ENCODE assay signal across 12 cellular contexts in genomic region chr10:71714055-71714454, GRCh38. TPM values are rescaled to one million over a fixed set of nuclear protein-coding genes. Genes with fewer than 3 reads are reported as not detected.
DNase-seq lines count a peak whose midpoint lies in the region; ATAC-seq, FAIRE-seq and TF ChIP-seq lines count a peak whose summit lies in the region.
"Had no signal": no experiment of that assay in that cellular context is flagged by ENCODE, and none has a peak within 500 bp of the region (broad histone marks: within the 10 kb centered on the region; RNA-seq: fewer than 3 reads in every experiment).

No MANE protein-coding gene starts in this region.

- no peak for TF ChIP-seq CTCF in PC-9 (conservative IDR thresholded peaks at IDR 0.05)
- no peak for TF ChIP-seq CTCF in pancreas (IDR thresholded peaks at IDR 0.05)

- 76 to 87% methylated on average over 3 of the region's 3 CpGs for WGBS in pancreas, 2 donors

- peaks cover 84 to 100% (median 90%) of the 10 kb centered on the region in 10 experiments for H3K4me1 ChIP-seq in BLaER1 treated with 17β-estradiol and CSF1 and Interleukin-3, amounts not matched to agents 10 nM and 100 nM
- H3K4me1 ChIP-seq in PC-9 (replicated peaks; ENCODE audit: insufficient read depth) (peaks cover 18% of the 10 kb centered on the region), pancreas (peaks cover 0 to 11% (median 9%) of the 10 kb centered on the region in 3 donors)

- POLR2A ChIA-PET in PC-9 (lab: Charles Lee; ENCODE audit: unreplicated experiment) = interaction anchor here (0.6 to 0.7 kb wide), 2 partner anchors 53 to 127 kb away, joined by 3 to 6 read pairs; no protein-coding TSS in a partner anchor

- DNase-seq in PC-9 (no peak), epithelial cell of prostate (ENCODE audit: low read depth, low spot score) (no peak), pancreas (no peak), NCI-H128 (lab: John Stamatoyannopoulos, UW; ENCODE audit: unreplicated experiment) (no peak), sciatic nerve (ENCODE audit: low spot score) (no peak), KG1 (lab: John Stamatoyannopoulos, UW) (no peak)
- DNase-seq: midbrain had no signal

- ATAC-seq in pancreas (no peak), sciatic nerve (no peak), HG03175 (IDR thresholded peaks at IDR 0.05; ENCODE audit: unreplicated experiment) (no peak)

- no TSS peak for BruUV-seq in PC-9 (replicated peaks; lab: Mats Ljungman, UMichigan)

- peak overlapping the region; percentile 72 to 89 (median 84) for H3K9ac ChIP-seq in BLaER1 treated with 17β-estradiol and CSF1 and Interleukin-3, amounts not matched to agents 10 nM and 100 nM

- peaks cover 6% of the 10 kb centered on the region; the same call in 1 of the 2 replicates for H3F3A ChIP-seq in PC-9 (ENCODE audit: insufficient read depth, low read depth)

- H3K27ac ChIP-seq in BLaER1 treated with 17β-estradiol and CSF1 and Interleukin-3, amounts not matched to agents 10 nM and 100 nM = peak overlapping the region; percentile 88 to 99 (median 94)
- H3K27ac ChIP-seq in PC-9 = peak overlapping the region; percentile 50
- peak overlapping the region; percentile 78 for H3K27ac ChIP-seq in epithelial cell of prostate
- H3K27ac ChIP-seq in pancreas = peak overlapping the region; percentile 35 to 74 (median 68)
- H3K27ac ChIP-seq: VCaP had no signal

- no peaks in the 10 kb centered on the region for H3K9me2 ChIP-seq in PC-9 (ENCODE audit: insufficient read depth)

- H4K20me1 ChIP-seq in BLaER1 treated with 17β-estradiol and CSF1 and Interleukin-3, amounts not matched to agents 10 nM and 100 nM = no peaks in the 10 kb centered on the region
- no peaks in the 10 kb centered on the region for H4K20me1 ChIP-seq in PC-9 (ENCODE audit: insufficient read depth)

- H3K36me3 ChIP-seq in BLaER1 treated with 17β-estradiol and CSF1 and Interleukin-3, amounts not matched to agents 10 nM and 100 nM = no peaks in the 10 kb centered on the region
- no peaks in the 10 kb centered on the region for H3K36me3 ChIP-seq in PC-9 (ENCODE audit: low read depth)
- H3K36me3 ChIP-seq in pancreas = no peaks in the 10 kb centered on the region

- intact Hi-C loops in PC-9 (cut with micrococcal nuclease; ENCODE audit: unreplicated experiment) = loop anchor here (5.0 kb wide), 1 partner anchor 98 kb away; no protein-coding TSS in a partner anchor
- intact Hi-C loops in pancreas (cut with DNase I) = loop anchor here in 1 of 3 donors (10.0 kb wide), 1 partner anchor 329 kb away; no protein-coding TSS in a partner anchor
- intact Hi-C loops in sciatic nerve (cut with DNase I) = no loop called here

- no peak for FAIRE-seq in pancreas (lab: Jason Lieb, UNC)

- peak overlapping the region; percentile 11 to 63 (median 51); a peak in 19 of 20 replicates for H3K4me3 ChIP-seq in BLaER1 treated with 17β-estradiol and CSF1 and Interleukin-3, amounts not matched to agents 10 nM and 100 nM
- H3K4me3 ChIP-seq in PC-9 = no peak overlapping the region
- H3K4me3 ChIP-seq in pancreas = no peak overlapping the region

- peak overlapping the region; percentile 5; the same call in 1 of the 2 replicates for H2AFZ ChIP-seq in PC-9

- CTCF ChIA-PET in PC-9 (lab: Charles Lee) = interaction anchor here (0.5 to 1.5 kb wide), 4 partner anchors 21 to 399 kb away, joined by 3 to 7 read pairs (median 4); partner anchors contain the start of gene VSIR

- no peaks in the 10 kb centered on the region for H3K9me3 ChIP-seq in BLaER1 treated with 17β-estradiol and CSF1 and Interleukin-3, amounts not matched to agents 10 nM and 100 nM (replicated peaks in 1 of 11)
- H3K9me3 ChIP-seq in PC-9 (ENCODE audit: insufficient read depth, low read depth) (no peaks in the 10 kb centered on the region), pancreas (no peaks in the 10 kb centered on the region)

- no peaks in the 10 kb centered on the region for H3K79me2 ChIP-seq in PC-9 (ENCODE audit: low read depth)

- H3K4me2 ChIP-seq in BLaER1 treated with 17β-estradiol and CSF1 and Interleukin-3, amounts not matched to agents 10 nM and 100 nM = peak overlapping the region; percentile 87 to 99 (median 94)
- peak overlapping the region; percentile 39 for H3K4me2 ChIP-seq in PC-9

- no peaks in the 10 kb centered on the region for H3K27me3 ChIP-seq in BLaER1 treated with 17β-estradiol and CSF1 and Interleukin-3, amounts not matched to agents 10 nM and 100 nM
- H3K27me3 ChIP-seq in PC-9 (ENCODE audit: insufficient read depth, low read depth) (no peaks in the 10 kb centered on the region), pancreas (no peaks in the 10 kb centered on the region)

RNA-seq across cellular contexts. Expression of gene C10orf105, which starts 5.5 kb away (rescaled TPM):
- not detected in 2 replicates for total RNA-seq in PC-9 (2021)
- under 1 TPM in 1 of 6 donors, not detected in 5; 0.06 TPM for total RNA-seq in pancreas
- under 1 TPM; 0.08 to 0.14 TPM for polyA plus RNA-seq in pancreas
- 0.53 TPM for total RNA-seq in sciatic nerve
- total RNA-seq: Daoy, dermis microvascular lymphatic vessel endothelial cell had no signal

RNA-seq across cellular contexts. Expression of gene VSIR, which starts 59.3 kb away (rescaled TPM):
- total RNA-seq in PC-9 (2021) (57.7 and 59.3 TPM in 2 replicates), pancreas (10 to 100 TPM in 3 of 6 donors, 1 to 10 TPM in 3; 3.7 to 27.6 (median 9.7) TPM), sciatic nerve (171 TPM)
- 10 to 100 TPM in 1 of 2 donors, 1 to 10 TPM in 1; 5.9 to 10.2 TPM for polyA plus RNA-seq in pancreas

Comparison
In these comparisons a context has a peak if more than half of its experiments do, and no peak if none do; other contexts are left out.
1. H3K4me3 ChIP-seq: peak in BLaER1 treated with 17β-estradiol and CSF1 and Interleukin-3, amounts not matched to agents 10 nM and 100 nM (10 of 10); none in PC-9 (single experiment) and pancreas (0 of 4).
2. Peak in every context shown above with its lines, with median percentiles within 50 percentile points of each other: H3K27ac ChIP-seq.